15 cellular contexts compared by ENCODE assay signal in the genomic region with DNA sequence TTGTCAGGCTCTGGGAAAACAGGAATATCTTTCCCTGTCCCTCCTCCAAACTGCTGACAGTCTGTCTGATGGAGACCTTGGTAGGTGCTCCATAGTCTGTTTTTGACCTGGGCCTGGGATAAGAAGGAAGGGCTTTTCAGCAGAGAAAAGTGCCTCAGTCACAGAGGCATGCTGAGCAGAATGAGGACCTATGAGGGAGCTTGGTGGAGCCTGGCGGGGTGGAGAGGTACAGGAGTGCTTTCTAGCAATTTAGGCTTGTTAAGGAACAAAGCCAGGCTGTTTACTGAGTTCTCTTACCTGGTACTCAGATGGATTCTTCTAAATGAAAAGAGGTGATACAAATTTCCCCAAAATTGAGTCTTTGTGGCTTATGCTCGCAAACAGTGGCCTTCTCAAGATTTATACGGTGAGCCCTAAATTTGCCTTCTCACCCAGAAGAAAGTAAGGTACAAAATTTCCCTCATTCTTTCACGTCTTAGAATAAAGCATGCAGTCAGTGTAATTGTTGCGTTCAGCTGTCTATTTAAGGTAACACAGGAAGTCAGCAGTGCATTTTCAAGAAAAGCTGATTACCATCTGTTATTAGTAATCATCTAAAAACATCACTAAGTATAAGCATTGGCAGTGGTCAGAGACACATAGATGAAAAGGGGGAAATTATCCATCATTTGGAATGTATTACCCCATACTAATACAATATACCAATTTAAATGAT. TPM values are rescaled to one million over a fixed set of nuclear protein-coding genes. Genes with fewer than 3 reads are reported as not detected.
DNase-seq lines count a peak whose midpoint lies in the region; ATAC-seq lines count a peak whose summit lies in the region.
"Had no signal": no experiment of that assay in that cellular context is flagged by ENCODE, and none has a peak within 500 bp of the region (broad histone marks: within the 10 kb centered on the region; RNA-seq: fewer than 3 reads in every experiment).

No MANE protein-coding gene starts in this region.

- H3K27me3 ChIP-seq in naive thymus-derived CD4-positive, alpha-beta T cell (ENCODE audit: control insufficient read depth in 2 of 2, insufficient read depth in 2 of 2, low read length in 2 of 2): no peaks in the 10 kb centered on the region
- H3K27me3 ChIP-seq: colonic mucosa had no signal

- peaks cover 0 to 13% (median 7%) of the 10 kb centered on the region in 3 experiments for H3K36me3 ChIP-seq in naive thymus-derived CD4-positive, alpha-beta T cell (ENCODE audit: control insufficient read depth in 2 of 3, insufficient read depth in 3 of 3, low read length in 3 of 3)
- H3K36me3 ChIP-seq: colonic mucosa had no signal

- CTCF ChIA-PET in activated CD4-positive, alpha-beta T cell treated with anti-CD3 and anti-CD28 coated beads for 36 hours (lab: Charles Lee): interaction anchor here (1.2 kb wide), 1 partner anchor 439 kb away, joined by 3 read pairs; no protein-coding TSS in a partner anchor
- CTCF ChIA-PET in activated CD4-positive, alpha-beta T cell treated with anti-CD3 and anti-CD28 coated beads, Interleukin-2, amount 10 ng/mL, durations not matched to agents 7 days and 5 days (lab: Charles Lee): interaction anchor here (0.7 to 2.0 kb wide), 2 partner anchors 16 to 279 kb away, joined by 4 read pairs; no protein-coding TSS in a partner anchor
- CTCF ChIA-PET in naive thymus-derived CD4-positive, alpha-beta T cell (lab: Charles Lee): no interaction called here

- no peak for DNase-seq in activated CD4-positive, alpha-beta T cell treated with anti-CD3 and anti-CD28 coated beads for 36 hours
- DNase-seq in activated CD4-positive, alpha-beta T cell treated with anti-CD3 and anti-CD28 coated beads, Interleukin-2, amount 10 ng/mL, durations not matched to agents 7 days and 5 days: no peak
- no peak for DNase-seq in naive thymus-derived CD4-positive, alpha-beta T cell
- DNase-seq in NCI-H345 treated with DMSO at 0.1 percent for 48 hours (lab: John Stamatoyannopoulos, UW; ENCODE audit: unreplicated experiment) (no peak), NOMO-1 (lab: John Stamatoyannopoulos, UW; ENCODE audit: unreplicated experiment in 2 of 2) (no peak)
- no peak for DNase-seq in activated CD8-positive, alpha-beta memory T cell treated with anti-CD3 and anti-CD28 coated beads, Interleukin-2, amount 50 U/mL, for 4 hours
- DNase-seq: activated effector memory CD4-positive, alpha-beta T cell treated with Interleukin-2 at 50 U/mL for 16 hours; colonic mucosa; GM23248; NCI-H1930 had no signal

- H3K4me1 Mint-ChIP-seq in activated CD4-positive, alpha-beta T cell treated with anti-CD3 and anti-CD28 coated beads for 36 hours: peaks cover 8% of the 10 kb centered on the region
- peaks cover 9% of the 10 kb centered on the region for H3K4me1 Mint-ChIP-seq in activated CD4-positive, alpha-beta T cell treated with anti-CD3 and anti-CD28 coated beads, Interleukin-2, amount 10 ng/mL, durations not matched to agents 7 days and 5 days
- H3K4me1 Mint-ChIP-seq in naive thymus-derived CD4-positive, alpha-beta T cell: peaks cover 0 to 54% (median 0%) of the 10 kb centered on the region in 7 donors

- H3K27me3 Mint-ChIP-seq in activated CD4-positive, alpha-beta T cell treated with anti-CD3 and anti-CD28 coated beads for 36 hours: no peaks in the 10 kb centered on the region
- H3K27me3 Mint-ChIP-seq in activated CD4-positive, alpha-beta T cell treated with anti-CD3 and anti-CD28 coated beads, Interleukin-2, amount 10 ng/mL, durations not matched to agents 7 days and 5 days: no peaks in the 10 kb centered on the region
- H3K27me3 Mint-ChIP-seq in naive thymus-derived CD4-positive, alpha-beta T cell: no peaks in the 10 kb centered on the region

- intact Hi-C loops in activated CD4-positive, alpha-beta T cell treated with anti-CD3 and anti-CD28 coated beads for 36 hours (cut with DNase I, micrococcal nuclease): no loop called here
- intact Hi-C loops in naive thymus-derived CD4-positive, alpha-beta T cell (cut with micrococcal nuclease): loop anchor here in 1 of 2 donors (10.0 kb wide), 1 partner anchor 85 kb away; no protein-coding TSS in a partner anchor

- no peak overlapping the region for H3K4me3 Mint-ChIP-seq in activated CD4-positive, alpha-beta T cell treated with anti-CD3 and anti-CD28 coated beads for 36 hours
- no peak overlapping the region for H3K4me3 Mint-ChIP-seq in activated CD4-positive, alpha-beta T cell treated with anti-CD3 and anti-CD28 coated beads, Interleukin-2, amount 10 ng/mL, durations not matched to agents 7 days and 5 days
- peak overlapping the region in 1 of 10 donors; percentile 55 for H3K4me3 Mint-ChIP-seq in naive thymus-derived CD4-positive, alpha-beta T cell

- no peak overlapping the region for H3K27ac Mint-ChIP-seq in activated CD4-positive, alpha-beta T cell treated with anti-CD3 and anti-CD28 coated beads for 36 hours
- H3K27ac Mint-ChIP-seq in activated CD4-positive, alpha-beta T cell treated with anti-CD3 and anti-CD28 coated beads, Interleukin-2, amount 10 ng/mL, durations not matched to agents 7 days and 5 days: no peak overlapping the region
- peak overlapping the region in 2 of 9 donors; percentile 32 to 92 for H3K27ac Mint-ChIP-seq in naive thymus-derived CD4-positive, alpha-beta T cell

- H3K36me3 Mint-ChIP-seq in activated CD4-positive, alpha-beta T cell treated with anti-CD3 and anti-CD28 coated beads for 36 hours (ENCODE audit: low read depth): peaks cover 35% of the 10 kb centered on the region
- peaks cover 44% of the 10 kb centered on the region for H3K36me3 Mint-ChIP-seq in activated CD4-positive, alpha-beta T cell treated with anti-CD3 and anti-CD28 coated beads, Interleukin-2, amount 10 ng/mL, durations not matched to agents 7 days and 5 days (ENCODE audit: low read depth)
- H3K36me3 Mint-ChIP-seq in naive thymus-derived CD4-positive, alpha-beta T cell: peaks cover 9 to 56% (median 33%) of the 10 kb centered on the region in 5 donors

- POLR2A ChIA-PET in activated CD4-positive, alpha-beta T cell treated with anti-CD3 and anti-CD28 coated beads for 36 hours (lab: Charles Lee): interaction anchor here (0.7 kb wide), 1 partner anchor 43 kb away, joined by 12 read pairs; no protein-coding TSS in a partner anchor
- POLR2A ChIA-PET in activated CD4-positive, alpha-beta T cell treated with anti-CD3 and anti-CD28 coated beads, Interleukin-2, amount 10 ng/mL, durations not matched to agents 7 days and 5 days (lab: Charles Lee): interaction anchor here (0.6 kb wide), 1 partner anchor 99 kb away, joined by 3 read pairs; no protein-coding TSS in a partner anchor
- POLR2A ChIA-PET in naive thymus-derived CD4-positive, alpha-beta T cell (lab: Charles Lee): no interaction called here

- no peaks in the 10 kb centered on the region for H3K9me3 Mint-ChIP-seq in activated CD4-positive, alpha-beta T cell treated with anti-CD3 and anti-CD28 coated beads for 36 hours (ENCODE audit: low read depth)
- no peaks in the 10 kb centered on the region for H3K9me3 Mint-ChIP-seq in activated CD4-positive, alpha-beta T cell treated with anti-CD3 and anti-CD28 coated beads, Interleukin-2, amount 10 ng/mL, durations not matched to agents 7 days and 5 days
- H3K9me3 Mint-ChIP-seq in naive thymus-derived CD4-positive, alpha-beta T cell: no peaks in the 10 kb centered on the region

- no peak overlapping the region for H3K27ac ChIP-seq in naive thymus-derived CD4-positive, alpha-beta T cell (ENCODE audit: low read depth, low read length)
- H3K27ac ChIP-seq: A549, colonic mucosa, GM23248 had no signal

- no peak overlapping the region for H3K4me3 ChIP-seq in naive thymus-derived CD4-positive, alpha-beta T cell (ENCODE audit: low read length)
- H3K4me3 ChIP-seq: A549, colonic mucosa, GM23248 had no signal

- H3K9me3 ChIP-seq in naive thymus-derived CD4-positive, alpha-beta T cell (ENCODE audit: control insufficient read depth in 2 of 3, low read length in 3 of 3): no peaks in the 10 kb centered on the region
- H3K9me3 ChIP-seq: A549, colonic mucosa had no signal

- ATAC-seq in activated CD4-positive, alpha-beta T cell treated with anti-CD3 and anti-CD28 coated beads for 36 hours: peak; percentile 19
- ATAC-seq in GM21447 (IDR thresholded peaks at IDR 0.05; ENCODE audit: unreplicated experiment) (peak; percentile 63), HG03432 (IDR thresholded peaks at IDR 0.05; ENCODE audit: unreplicated experiment) (peak; percentile 83)
- ATAC-seq in naive thymus-derived CD4-positive, alpha-beta T cell: peak; percentile 42
- ATAC-seq: A549, Panc1 had no signal

- H3K4me1 ChIP-seq in naive thymus-derived CD4-positive, alpha-beta T cell (ENCODE audit: control insufficient read depth in 2 of 2, insufficient read depth in 2 of 2, low read length in 2 of 2): no peaks in the 10 kb centered on the region
- H3K4me1 ChIP-seq: A549, colonic mucosa had no signal

RNA-seq across cellular contexts. Expression of a gene that starts 28.6 kb away (rescaled TPM):
- total RNA-seq in activated CD4-positive, alpha-beta T cell treated with anti-CD3 and anti-CD28 coated beads for 36 hours: 1 to 10 TPM; 3.9 to 5.5 TPM
- total RNA-seq in activated CD4-positive, alpha-beta T cell treated with anti-CD3 and anti-CD28 coated beads, Interleukin-2, amount 10 ng/mL, durations not matched to agents 7 days and 5 days: 1 to 10 TPM; 2.5 to 2.8 TPM
- 10 to 100 TPM in 1 of 5 experiments, under 1 TPM in 2, not detected in 2; 0.50 to 71.3 (median 0.51) TPM for total RNA-seq in naive thymus-derived CD4-positive, alpha-beta T cell
- polyA plus RNA-seq in naive thymus-derived CD4-positive, alpha-beta T cell: not detected
- total RNA-seq: colonic mucosa, Daoy, GM23248 had no signal
- polyA plus RNA-seq: GM23248 had no signal

RNA-seq across cellular contexts. Expression of a gene that starts 44.4 kb away (rescaled TPM):
- total RNA-seq in activated CD4-positive, alpha-beta T cell treated with anti-CD3 and anti-CD28 coated beads for 36 hours: under 1 TPM; 0.32 to 0.77 TPM
- not detected for total RNA-seq in activated CD4-positive, alpha-beta T cell treated with anti-CD3 and anti-CD28 coated beads, Interleukin-2, amount 10 ng/mL, durations not matched to agents 7 days and 5 days
- 1 to 10 TPM in 3 of 5 experiments, not detected in 2; 1.1 to 6.0 (median 4.5) TPM for total RNA-seq in naive thymus-derived CD4-positive, alpha-beta T cell
- not detected for polyA plus RNA-seq in naive thymus-derived CD4-positive, alpha-beta T cell
- total RNA-seq: colonic mucosa, Daoy, GM23248 had no signal
- polyA plus RNA-seq: A549 had no signal

Comparison
In these comparisons a context has a peak if more than half of its experiments do, and no peak if none do; other contexts are left out.
1. ATAC-seq: peak in every context shown above with its lines; median percentile 83 in HG03432; 63 in GM21447; 42 in naive thymus-derived CD4-positive, alpha-beta T cell; 19 in activated CD4-positive, alpha-beta T cell treated with anti-CD3 and anti-CD28 coated beads for 36 hours.